20 cellular contexts compared by ENCODE assay signal in genomic region chr10:11510714-11511113, GRCh38.
A peak's percentile ranks its signal among the peaks of the same experiment; 100 is the strongest.
DNase-seq lines count a peak whose midpoint lies in the region; ATAC-seq, FAIRE-seq and TF ChIP-seq lines count a peak whose summit lies in the region.
"Had no signal": no experiment of that assay in that cellular context is flagged by ENCODE, and none has a peak within 500 bp of the region (broad histone marks: within the 10 kb centered on the region; RNA-seq: fewer than 3 reads in every experiment).

No MANE protein-coding gene starts in this region.

- no peaks in the 10 kb centered on the region for H3K27me3 ChIP-seq in neural progenitor cell
- no peaks in the 10 kb centered on the region for H3K27me3 ChIP-seq in spleen (replicated peaks in 1 of 7)
- H3K27me3 ChIP-seq: BE2C, MG63 had no signal

- peaks cover 39% of the 10 kb centered on the region for H3F3A ChIP-seq in neural progenitor cell (ENCODE audit: low read depth)

- no peak overlapping the region for H2AFZ ChIP-seq in neural progenitor cell (replicated peaks)

- H3K4me1 Mint-ChIP-seq in neural progenitor cell = peaks cover 40% of the 10 kb centered on the region

- H3K9me3 ChIP-seq in neural progenitor cell (ENCODE audit: low read depth) = no peaks in the 10 kb centered on the region
- no peaks in the 10 kb centered on the region for H3K9me3 ChIP-seq in spleen
- H3K9me3 ChIP-seq: BE2C, MG63 had no signal

- no peak overlapping the region for H3K4me3 Mint-ChIP-seq in neural progenitor cell
- H3K4me3 Mint-ChIP-seq: CD4-positive, alpha-beta T cell had no signal

- WGBS in spleen, 5 donors = 67 to 83% (median 79%) methylated on average over 3 of the region's 3 CpGs

- peak overlapping the region; percentile 15 for H3K4me2 ChIP-seq in neural progenitor cell

- ATAC-seq in GM18502 (IDR thresholded peaks at IDR 0.05; ENCODE audit: poor library complexity, unreplicated experiment) = no peak

- no peak overlapping the region for H3K9ac ChIP-seq in neural progenitor cell

- H3K4me1 ChIP-seq in neural progenitor cell (peaks cover 46% of the 10 kb centered on the region), spleen (peaks cover 4 to 62% (median 8%) of the 10 kb centered on the region in 6 donors)
- H3K4me1 ChIP-seq: BE2C had no signal

- peaks cover 14% of the 10 kb centered on the region for H4K20me1 ChIP-seq in neural progenitor cell (ENCODE audit: low read depth)

- intact Hi-C loops in spleen (cut with DNase I; ENCODE audit: low total_unique reads) = no loop called here

- H3K36me3 ChIP-seq in neural progenitor cell = peaks cover 6% of the 10 kb centered on the region
- H3K36me3 ChIP-seq in spleen = peaks cover 0 to 36% (median 3%) of the 10 kb centered on the region in 6 donors
- H3K36me3 ChIP-seq: BE2C, MG63 had no signal

- no peaks in the 10 kb centered on the region for H3K27me3 Mint-ChIP-seq in neural progenitor cell (ENCODE audit: insufficient read depth, low read depth)
- H3K27me3 Mint-ChIP-seq: CD4-positive, alpha-beta T cell had no signal

- H3K27ac Mint-ChIP-seq in neural progenitor cell = peak overlapping the region; percentile 23
- H3K27ac Mint-ChIP-seq: CD4-positive, alpha-beta T cell had no signal

- TF ChIP-seq CTCF in neural progenitor cell (IDR thresholded peaks at IDR 0.05) (no peak), spleen (IDR thresholded peaks at IDR 0.05 in 8 of 11, conservative IDR thresholded peaks at IDR 0.05 in 3 of 11) (no peak)

- no peak overlapping the region for H3K27ac ChIP-seq in neural progenitor cell
- no peak overlapping the region for H3K27ac ChIP-seq in spleen

- no peaks in the 10 kb centered on the region for H3K9me3 Mint-ChIP-seq in neural progenitor cell
- H3K9me3 Mint-ChIP-seq: CD4-positive, alpha-beta T cell had no signal

- DNase-seq in Ammon's horn (ENCODE audit: low spot score) = peak; percentile 37
- no peak for DNase-seq in GM12891 (ENCODE audit: insufficient read length, low spot score)
- DNase-seq in cerebellar cortex (ENCODE audit: low spot score) = peak; percentile 76
- DNase-seq in neural progenitor cell (ENCODE audit: low spot score) = no peak
- DNase-seq in spleen = no peak
- DNase-seq in NCI-H2196 treated with DMSO at 0.1 percent for 48 hours (lab: John Stamatoyannopoulos, UW; ENCODE audit: unreplicated experiment) = no peak
- DNase-seq: BE2C; Calu3; CD4-positive, alpha-beta T cell; DMS79 treated with DMSO at 0.1 percent for 48 hours; H7; MG63; NCI-H1092; NCI-H146; NCI-H226; NCI-H526 treated with DMSO at 0.1 percent for 48 hours; NK-92 treated with Interleukin-12 subunit alpha and Interleukin-12 subunit beta, amount 100 ng/mL, for 24 hours; SIG-M5 had no signal

- H3K4me3 ChIP-seq in neural progenitor cell = no peak overlapping the region
- H3K4me3 ChIP-seq in spleen = no peak overlapping the region
- H3K4me3 ChIP-seq: MG63 had no signal

- peaks cover 10% of the 10 kb centered on the region for H3K36me3 Mint-ChIP-seq in neural progenitor cell

- peak; percentile 59 for FAIRE-seq in GM12891 (lab: Jason Lieb, UNC)
- FAIRE-seq: G401.6 had no signal

- TF ChIP-seq POLR2A in GM12891 (IDR thresholded peaks at IDR 0.05; ENCODE audit: low read depth, low read length) (no peak), spleen (IDR thresholded peaks at IDR 0.05) (no peak)

- peaks cover 4% of the 10 kb centered on the region for H3K79me2 ChIP-seq in neural progenitor cell (ENCODE audit: low read depth)

TF ChIP-seq in GM12891, 5 proteins besides CTCF, POLR2A, EP300 and RAD21:
- TF ChIP-seq POLR2AphosphoS5 (IDR thresholded peaks at IDR 0.05; ENCODE audit: low read depth, low read length) = no peak
- TF ChIP-seq TAF1 (IDR thresholded peaks at IDR 0.05; ENCODE audit: low read depth, low read length) = no peak
- TF ChIP-seq PAX5 (IDR thresholded peaks at IDR 0.05; ENCODE audit: insufficient read depth, low read length, severe bottlenecking) = no peak
- no peak for TF ChIP-seq SPI1 (IDR thresholded peaks at IDR 0.05; ENCODE audit: low read depth, low read length)
- no peak for TF ChIP-seq POU2F2 (IDR thresholded peaks at IDR 0.05; ENCODE audit: low read depth, low read length)
TF ChIP-seq in GM12891: peak in this region for 0.

Comparison
In these comparisons a context has a peak if more than half of its experiments do, and no peak if none do; other contexts are left out.
1. DNase-seq: peak in Ammon's horn (single experiment) and cerebellar cortex (single experiment); none in GM12891 (single experiment), neural progenitor cell (single experiment), spleen (single experiment) and NCI-H2196 treated with DMSO at 0.1 percent for 48 hours (single experiment).